ENCODE assay signal across 8 cellular contexts in the genomic region with DNA sequence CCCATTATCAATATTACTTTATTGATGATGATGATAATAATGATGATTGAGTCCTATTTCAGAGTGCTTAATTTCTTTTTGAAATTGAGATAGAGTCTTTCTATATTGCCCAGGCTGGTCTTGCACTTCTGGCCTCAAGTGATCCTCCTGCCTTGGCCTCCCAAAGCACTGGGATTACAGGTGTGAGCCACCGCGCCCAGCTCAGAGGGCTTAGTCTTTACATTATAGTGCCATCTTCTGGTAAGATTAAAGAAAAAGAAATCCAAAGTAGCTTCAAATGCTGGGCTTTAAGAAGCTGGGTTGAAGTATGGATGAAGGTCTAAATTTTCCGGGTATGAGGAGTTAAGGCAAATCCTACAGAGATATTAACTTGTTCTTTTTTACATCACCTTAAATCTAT. TPM values are rescaled to one million over a fixed set of nuclear protein-coding genes. Genes with fewer than 3 reads are reported as not detected.
A peak's percentile ranks its signal among the peaks of the same experiment; 100 is the strongest.
DNase-seq lines count a peak whose midpoint lies in the region; FAIRE-seq and TF ChIP-seq lines count a peak whose summit lies in the region.

No MANE protein-coding gene starts in this region.

- intact Hi-C loops in sigmoid colon (cut with DNase I), result loop anchor here (1.0 kb wide), 1 partner anchor 112 kb away; no protein-coding TSS in a partner anchor

- peak; percentile 33; the same call in 1 of the 2 replicates for TF ChIP-seq CTCF in BE2C (IDR thresholded peaks at IDR 0.05; ENCODE audit: low read depth, low read length)
- no peak for TF ChIP-seq CTCF in GM20000 (IDR thresholded peaks at IDR 0.05; ENCODE audit: extremely low read depth, missing control alignments)
- peak in 2 of 3 experiments; percentile 25 to 36; a peak in 3 of 4 replicates for TF ChIP-seq CTCF in H1 (IDR thresholded peaks at IDR 0.05; ENCODE audit: control extremely low read depth in 1 of 3, insufficient read depth in 1 of 3, low read depth in 1 of 3, low read length in 3 of 3)
- peak in 2 of 4 experiments; percentile 20 to 33 for TF ChIP-seq CTCF in sigmoid colon (IDR thresholded peaks at IDR 0.05)

- no peak overlapping the region for H2BK120ac ChIP-seq in H1 (replicated peaks; ENCODE audit: low read depth, low read length)

- no peaks in the 10 kb centered on the region for H3K79me1 ChIP-seq in H1 (ENCODE audit: low read depth, low read length)

- no peak overlapping the region for H2AFZ ChIP-seq in H1 (ENCODE audit: low read length)

- no peak overlapping the region for H2AK5ac ChIP-seq in H1 (ENCODE audit: low read depth, low read length)

- H4K91ac ChIP-seq in H1 (replicated peaks; ENCODE audit: insufficient read length, low read length), result no peak overlapping the region

- TF ChIP-seq RAD21 in H1 (IDR thresholded peaks at IDR 0.05 in 1 of 2, conservative IDR thresholded peaks at IDR 0.05 in 1 of 2; ENCODE audit: low read depth in 2 of 2, low read length in 2 of 2), result peak; percentile 52 to 59

- H4K20me1 ChIP-seq in H1 (replicated peaks in 1 of 2; ENCODE audit: control insufficient read depth in 1 of 2, insufficient read depth in 2 of 2, low read length in 2 of 2), result no peaks in the 10 kb centered on the region

- H3K27ac ChIP-seq in H1 (ENCODE audit: low read depth, low read length) (no peak overlapping the region), sigmoid colon (no peak overlapping the region)

- H3K9me3 ChIP-seq in BE2C, result no peaks in the 10 kb centered on the region
- H3K9me3 ChIP-seq in H1 (ENCODE audit: insufficient read depth in 2 of 2, low read depth in 1 of 2, low read length in 1 of 2), result no peaks in the 10 kb centered on the region
- H3K9me3 ChIP-seq in sigmoid colon, result no peaks in the 10 kb centered on the region

- H3K79me2 ChIP-seq in H1 (ENCODE audit: control insufficient read depth in 1 of 2, insufficient read depth in 2 of 2, low read length in 2 of 2), result no peaks in the 10 kb centered on the region

- H3K36me3 ChIP-seq in BE2C, result no peaks in the 10 kb centered on the region
- H3K36me3 ChIP-seq in H1 (ENCODE audit: control insufficient read depth in 2 of 4, insufficient read depth in 4 of 4, low read length in 3 of 4), result no peaks in the 10 kb centered on the region
- H3K36me3 ChIP-seq in sigmoid colon, result no peaks in the 10 kb centered on the region

- no peak overlapping the region for H3K23ac ChIP-seq in H1 (ENCODE audit: insufficient read length)

- 46% methylated on average over 3 of the region's 3 CpGs; no CpG with 5 or more reads in 1 of the 2 experiments for WGBS in H1 (ENCODE audit: extremely low coverage in 1 of 2, insufficient coverage in 1 of 2, insufficient read length in 1 of 2, insufficient replicate concordance in 2 of 2, low coverage in 1 of 2, low lambda C conversion rate in 2 of 2, missing lambda C conversion rate in 1 of 2), 2 experiments
- WGBS in sigmoid colon, 2 donors, result 29 to 42% methylated on average over 3 of the region's 3 CpGs

- H3K27me3 ChIP-seq in BE2C, result no peaks in the 10 kb centered on the region
- no peaks in the 10 kb centered on the region for H3K27me3 ChIP-seq in H1 (replicated peaks in 1 of 4; ENCODE audit: control insufficient read depth in 3 of 4, extremely low read depth in 1 of 4, insufficient read depth in 3 of 4, low read length in 3 of 4)
- H3K27me3 ChIP-seq in sigmoid colon, result no peaks in the 10 kb centered on the region

- peaks cover 2% of the 10 kb centered on the region; the same call in 1 of the 2 replicates for H3K23me2 ChIP-seq in H1 (ENCODE audit: low read depth, low read length)

- H2BK5ac ChIP-seq in H1 (ENCODE audit: low read depth, low read length), result no peak overlapping the region

- H3K56ac ChIP-seq in H1 (replicated peaks; ENCODE audit: insufficient read length, low read depth, low read length), result no peak overlapping the region

- FAIRE-seq in RCC 7860 (lab: Jason Lieb, UNC) (no peak), H1 (lab: Jason Lieb, UNC) (no peak)

- TF ChIP-seq EP300 in H1 (IDR thresholded peaks at IDR 0.05; ENCODE audit: borderline replicate concordance in 1 of 2, low read depth in 2 of 2, low read length in 2 of 2) (no peak), sigmoid colon (IDR thresholded peaks at IDR 0.05) (no peak)

- H3K18ac ChIP-seq in H1 (ENCODE audit: extremely low read depth, low read length), result no peak overlapping the region

- H2BK12ac ChIP-seq in H1 (ENCODE audit: low read depth, low read length), result no peak overlapping the region

- CTCF ChIA-PET in H1 (lab: Charles Lee; ENCODE audit: partially characterized antibody), result interaction anchor here (0.8 to 7.7 kb wide), 12 partner anchors 11 to 181 kb away, joined by 3 to 149 read pairs (median 3); a partner anchor contains a TSS

- no peak overlapping the region for H2BK15ac ChIP-seq in H1 (ENCODE audit: low read length)

- H4K8ac ChIP-seq in H1 (ENCODE audit: extremely low read depth, insufficient read depth, low read length), result no peak overlapping the region

- H4K5ac ChIP-seq in H1 (ENCODE audit: insufficient read length, low read depth, low read length), result no peak overlapping the region

- POLR2A ChIA-PET in H1 (lab: Charles Lee; ENCODE audit: partially characterized antibody), result interaction anchor here (1.5 kb wide), 1 partner anchor 120 kb away, joined by 3 read pairs; no protein-coding TSS in a partner anchor

- H3K4me1 ChIP-seq in BE2C (no peaks in the 10 kb centered on the region), H1 (replicated peaks in 1 of 4; ENCODE audit: control insufficient read depth in 3 of 4, insufficient read depth in 4 of 4, low read length in 3 of 4) (no peaks in the 10 kb centered on the region), sigmoid colon (peaks cover 0 to 19% (median 12%) of the 10 kb centered on the region in 4 donors)

- no peak for TF ChIP-seq POLR2A in H1 (IDR thresholded peaks at IDR 0.05; ENCODE audit: control extremely low read depth in 1 of 2, low read depth in 2 of 2, low read length in 2 of 2)
- TF ChIP-seq POLR2A in sigmoid colon (IDR thresholded peaks at IDR 0.05), result no peak

- no peak overlapping the region for H3K4me3 ChIP-seq in BE2C (ENCODE audit: low read depth, low read length)
- H3K4me3 ChIP-seq in H1 (ENCODE audit: extremely low read depth in 1 of 4, insufficient read depth in 2 of 4, low read depth in 3 of 4, low read length in 4 of 4), result no peak overlapping the region
- no peak overlapping the region for H3K4me3 ChIP-seq in sigmoid colon

- no peak overlapping the region for H3K4me2 ChIP-seq in H1 (ENCODE audit: insufficient read depth in 1 of 2, low read depth in 2 of 2, low read length in 2 of 2)

- no peak overlapping the region for H3K14ac ChIP-seq in H1 (ENCODE audit: insufficient read length)

- DNase-seq in BE2C, result peak; percentile 19
- peak; percentile 37 for DNase-seq in GM20000 (ENCODE audit: low spot score)
- peak; percentile 9 for DNase-seq in RCC 7860 (ENCODE audit: low spot score)
- DNase-seq in H1 (ENCODE audit: low read depth in 1 of 2, low spot score in 2 of 2), result no peak
- peak; percentile 53 for DNase-seq in stimulated activated CD8-positive, alpha-beta memory T cell treated with anti-CD3 and anti-CD28 coated beads, Interleukin-4, amount 100 ng/mL, for 48 hours
- no peak for DNase-seq in putamen (ENCODE audit: low spot score)
- DNase-seq in sigmoid colon, result no peak
- no peak for DNase-seq in middle frontal gyrus (ENCODE audit: extremely low spot score, low spot score)

- H3K9ac ChIP-seq in H1 (replicated peaks in 1 of 4; ENCODE audit: extremely low read depth in 1 of 4, low read depth in 3 of 4, low read length in 3 of 4), result no peak overlapping the region

- no peak overlapping the region for H2BK20ac ChIP-seq in H1 (ENCODE audit: low read length)

- H3K4ac ChIP-seq in H1 (replicated peaks; ENCODE audit: insufficient read length, low read depth, low read length), result no peak overlapping the region

TF ChIP-seq in H1, 55 proteins besides CTCF, POLR2A, EP300 and RAD21:
- TF ChIP-seq KDM1A (IDR thresholded peaks at IDR 0.05; ENCODE audit: borderline replicate concordance, low read length) (peak; percentile 49; the same call in 1 of the 2 replicates), KDM5A (IDR thresholded peaks at IDR 0.05; ENCODE audit: low read length) (no peak)

RNA-seq across cellular contexts. Expression of a gene that starts 3.4 kb away (rescaled TPM):
- 45.5 TPM for polyA plus RNA-seq in BE2C (2012; ENCODE audit: insufficient read depth, insufficient read length, low read depth)
- total RNA-seq in H1 (2021; fragmentation: NEBNext Ultra II Directional; extraction: Animal tissue kit (Norgen Biotek cat#: 25700)), result 7.3 and 7.5 TPM in 2 replicates
- polyA plus RNA-seq in H1 (2011; rRNA removed) (7.9 and 8.4 TPM in 2 replicates), sigmoid colon (1 to 10 TPM; 1.8 to 8.6 (median 3.6) TPM)
- polyA plus RNA-seq in H1 (2011; cell fraction: cytosol; rRNA removed), result 11.6 TPM
- polyA plus RNA-seq in H1 (2011; cell fraction: nucleus; rRNA removed), result 20.7 TPM
- polyA plus RNA-seq in H1 (2012, experiment 1 of 2), result 7.0 to 10.7 TPM (median 7.4 TPM) in 4 replicates
- 3.4 TPM for polyA plus RNA-seq in H1 (2012, experiment 2 of 2)
- 5.4 TPM for polyA plus RNA-seq in H1 (2013, experiment 1 of 2)
- 4.5 TPM for polyA plus RNA-seq in H1 (2013, experiment 2 of 2)
- polyA minus RNA-seq in H1 (2011; rRNA and poly(A)+ RNA removed), result 9.9 and 13.7 TPM in 2 replicates
- polyA minus RNA-seq in H1 (2011; cell fraction: cytosol; rRNA and poly(A)+ RNA removed), result 9.2 TPM
- 15.4 TPM for polyA minus RNA-seq in H1 (2011; cell fraction: nucleus; rRNA and poly(A)+ RNA removed)
- 10 to 100 TPM; 27.2 to 55.4 (median 46.1) TPM for total RNA-seq in sigmoid colon

RNA-seq across cellular contexts. Expression of a gene that starts 11.8 kb away (rescaled TPM):
- polyA plus RNA-seq in BE2C (2012; ENCODE audit: insufficient read depth, insufficient read length, low read depth), result not detected
- total RNA-seq in H1 (2021; fragmentation: NEBNext Ultra II Directional; extraction: Animal tissue kit (Norgen Biotek cat#: 25700)), result not detected in 2 replicates
- polyA plus RNA-seq in H1 (2011; rRNA removed), result not detected in 2 replicates
- polyA plus RNA-seq in H1 (2011; cell fraction: cytosol; rRNA removed), result not detected
- not detected for polyA plus RNA-seq in H1 (2011; cell fraction: nucleus; rRNA removed)
- polyA plus RNA-seq in H1 (2012, experiment 1 of 2), result not detected in 4 replicates
- polyA plus RNA-seq in H1 (2012, experiment 2 of 2), result not detected
- polyA plus RNA-seq in H1 (2013, experiment 1 of 2), result not detected
- not detected for polyA plus RNA-seq in H1 (2013, experiment 2 of 2)
- not detected in 2 replicates for polyA minus RNA-seq in H1 (2011; rRNA and poly(A)+ RNA removed)
- polyA minus RNA-seq in H1 (2011; cell fraction: cytosol; rRNA and poly(A)+ RNA removed), result not detected
- not detected for polyA minus RNA-seq in H1 (2011; cell fraction: nucleus; rRNA and poly(A)+ RNA removed)
- total RNA-seq in sigmoid colon, result not detected
- under 1 TPM in 1 of 3 donors, not detected in 2; 0.04 TPM for polyA plus RNA-seq in sigmoid colon

Comparison
In these comparisons a context has a peak if more than half of its experiments do, and no peak if none do; other contexts are left out.
1. DNase-seq: peak in BE2C (single experiment), GM20000 (single experiment), RCC 7860 (single experiment) and stimulated activated CD8-positive, alpha-beta memory T cell treated with anti-CD3 and anti-CD28 coated beads, Interleukin-4, amount 100 ng/mL, for 48 hours (single experiment); none in H1 (0 of 2), putamen (single experiment), sigmoid colon (single experiment) and middle frontal gyrus (single experiment).